23 cellular contexts compared by ENCODE assay signal in genomic region chr14:32820182-32820581, GRCh38.
"Had no signal": no experiment of that assay in that cellular context is flagged by ENCODE, and none has a peak within 500 bp of the region (broad histone marks: within the 10 kb centered on the region; RNA-seq: fewer than 3 reads in every experiment).

No MANE protein-coding gene starts in this region.

- H3K4me3 ChIP-seq: dorsolateral prefrontal cortex, esophagus squamous epithelium, SJCRH30, thoracic aorta, upper lobe of left lung had no signal

- DNase-seq: activated CD4-positive, alpha-beta memory T cell treated with anti-CD3 and anti-CD28 coated beads for 36 hours; activated CD4-positive, alpha-beta T cell treated with anti-CD3 and anti-CD28 coated beads for 48 hours; activated naive CD4-positive, alpha-beta T cell treated with Interleukin-2 at 50 U/mL for 16 hours; activated naive CD8-positive, alpha-beta T cell treated with anti-CD3 and anti-CD28 coated beads for 36 hours; activated T-cell treated with anti-CD3 and anti-CD28 coated beads, Interleukin-2, amount 50 U/mL, for 48 hours; amniotic stem cell; dorsolateral prefrontal cortex; endodermal cell; esophagus squamous epithelium; kidney; mammary epithelial cell; SJCRH30; stimulated activated CD4-positive, alpha-beta T cell treated with anti-CD3 and anti-CD28 coated beads, Interleukin-2, amount 100 ng/mL, for 48 hours; stimulated activated CD8-positive, alpha-beta memory T cell treated with anti-CD3 and anti-CD28 coated beads, Interleukin-4, amount 100 ng/mL, for 48 hours; stimulated activated naive B cell treated with anti-CD40 and anti-IgM and Interleukin-4, amounts not matched to agents 10 μg/mL and 1 μg/mL and 100 μg/mL, for 72 hours; T-cell; T1000; upper lobe of left lung had no signal

- H3K79me2 ChIP-seq: parathyroid adenoma had no signal

- H2AFZ ChIP-seq: parathyroid adenoma had no signal

- H3K4me1 ChIP-seq: esophagus squamous epithelium, parathyroid adenoma, SJCRH30, upper lobe of left lung had no signal

- H3K27me3 ChIP-seq: dorsolateral prefrontal cortex, esophagus squamous epithelium, SJCRH30, upper lobe of left lung had no signal

- ATAC-seq: left lobe of liver; natural killer cell treated with Interleukin-12 subunit alpha and Interleukin-12 subunit beta and Interleukin-15 and Interleukin-18, amount 100 ng/mL, for 72 hours; sciatic nerve; stimulated activated naive B cell treated with anti-CD40 and anti-IgM and Interleukin-4, amounts not matched to agents 10 μg/mL and 1 μg/mL and 100 μg/mL, for 72 hours; T-cell had no signal

- H3K9ac ChIP-seq: parathyroid adenoma had no signal

- H3K9me3 ChIP-seq: esophagus squamous epithelium, SJCRH30, thoracic aorta, upper lobe of left lung had no signal

- H3K27ac ChIP-seq: esophagus squamous epithelium, parathyroid adenoma, SJCRH30, thoracic aorta, upper lobe of left lung had no signal

- H3K36me3 ChIP-seq: esophagus squamous epithelium, thoracic aorta had no signal
